Comparison of ENCODE assay signal across 8 cellular contexts in the genomic region with DNA sequence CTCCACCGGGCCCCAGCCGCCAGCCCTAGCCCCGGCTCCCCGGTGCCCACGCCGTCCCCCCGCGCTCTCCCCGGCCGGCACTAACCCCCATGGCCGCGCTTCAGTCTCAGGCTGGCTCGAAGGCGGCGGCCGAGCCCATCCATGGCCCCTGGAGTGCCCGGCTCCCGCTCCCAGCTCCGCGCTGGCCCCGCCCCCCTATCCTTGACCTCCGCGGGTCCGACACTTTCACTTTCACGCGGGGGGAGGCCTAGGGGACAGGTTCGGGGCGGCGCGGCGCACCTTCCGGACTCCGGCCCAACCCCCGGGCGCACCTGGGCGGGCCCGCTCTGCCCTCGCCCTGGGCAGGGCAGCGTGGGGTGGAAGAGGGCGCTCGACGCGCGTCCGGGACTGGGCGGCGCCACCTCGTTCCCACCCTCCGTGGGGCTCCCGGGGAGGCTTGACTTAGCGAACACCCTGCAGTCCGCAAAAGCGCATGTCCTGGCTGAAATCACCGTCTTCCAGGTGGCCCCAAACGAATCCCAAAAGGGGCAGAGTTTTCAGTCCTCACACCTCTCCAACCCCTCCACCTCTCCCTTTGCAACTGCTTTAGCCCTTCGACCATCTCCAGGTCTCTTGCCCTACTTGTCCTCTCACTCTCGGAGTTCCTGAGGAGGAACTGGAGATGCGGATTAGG. TPM values are rescaled to one million over a fixed set of nuclear protein-coding genes. Genes with fewer than 3 reads are reported as not detected.
DNase-seq lines count a peak whose midpoint lies in the region; ATAC-seq and TF ChIP-seq lines count a peak whose summit lies in the region.

No MANE protein-coding gene starts in this region.

- H3K27ac Mint-ChIP-seq in activated T-helper 1 cell treated with anti-CD3 and anti-CD28 coated beads, Interleukin-12 subunit alpha, Interleukin-12 subunit beta, Interleukin-2, Interleukin-4 antibody, amounts not matched to agents 30 ng/mL and 10 ng/mL and 1 ng/mL, durations not matched to agents 14 hours and 24 hours and 36 hours: peak overlapping the region; percentile 88
- H3K27ac Mint-ChIP-seq in glutamatergic neuron (ENCODE audit: unreplicated experiment): no peak overlapping the region

- no peaks in the 10 kb centered on the region for H3K27me3 Mint-ChIP-seq in activated T-helper 1 cell treated with anti-CD3 and anti-CD28 coated beads, Interleukin-12 subunit alpha, Interleukin-12 subunit beta, Interleukin-2, Interleukin-4 antibody, amounts not matched to agents 30 ng/mL and 10 ng/mL and 1 ng/mL, durations not matched to agents 14 hours and 24 hours and 36 hours (ENCODE audit: insufficient read depth)
- H3K27me3 Mint-ChIP-seq in glutamatergic neuron (ENCODE audit: unreplicated experiment): peaks cover 8% of the 10 kb centered on the region

- H3K4me3 Mint-ChIP-seq in activated T-helper 1 cell treated with anti-CD3 and anti-CD28 coated beads, Interleukin-12 subunit alpha, Interleukin-12 subunit beta, Interleukin-2, Interleukin-4 antibody, amounts not matched to agents 30 ng/mL and 10 ng/mL and 1 ng/mL, durations not matched to agents 14 hours and 24 hours and 36 hours: peak overlapping the region; percentile 100
- H3K4me3 Mint-ChIP-seq in glutamatergic neuron (ENCODE audit: unreplicated experiment): peak overlapping the region; percentile 72

- no peak for TF ChIP-seq CTCF in glutamatergic neuron (IDR thresholded peaks at IDR 0.05; ENCODE audit: partially characterized antibody, unreplicated experiment)

- H3K9me3 Mint-ChIP-seq in activated T-helper 1 cell treated with anti-CD3 and anti-CD28 coated beads, Interleukin-12 subunit alpha, Interleukin-12 subunit beta, Interleukin-2, Interleukin-4 antibody, amounts not matched to agents 30 ng/mL and 10 ng/mL and 1 ng/mL, durations not matched to agents 14 hours and 24 hours and 36 hours: no peaks in the 10 kb centered on the region
- H3K9me3 Mint-ChIP-seq in glutamatergic neuron (ENCODE audit: unreplicated experiment): peaks cover 1% of the 10 kb centered on the region

- H3K36me3 Mint-ChIP-seq in activated T-helper 1 cell treated with anti-CD3 and anti-CD28 coated beads, Interleukin-12 subunit alpha, Interleukin-12 subunit beta, Interleukin-2, Interleukin-4 antibody, amounts not matched to agents 30 ng/mL and 10 ng/mL and 1 ng/mL, durations not matched to agents 14 hours and 24 hours and 36 hours (ENCODE audit: low read depth): peaks cover 16% of the 10 kb centered on the region
- peaks cover 4% of the 10 kb centered on the region for H3K36me3 Mint-ChIP-seq in glutamatergic neuron (ENCODE audit: unreplicated experiment)

- H3K4me3 ChIP-seq in skeletal muscle cell (ENCODE audit: low read depth, low read length): peak overlapping the region; percentile 59

- DNase-seq in NCI-H2196 treated with DMSO at 0.1 percent for 48 hours (lab: John Stamatoyannopoulos, UW; ENCODE audit: unreplicated experiment) (peak; percentile 46), glutamatergic neuron (no peak), skeletal muscle cell (ENCODE audit: low read depth) (no peak), occipital lobe (lab: John Stamatoyannopoulos, UW) (no peak), NCI-H2227 treated with DMSO at 0.1 percent for 48 hours (lab: John Stamatoyannopoulos, UW) (no peak)
- DNase-seq in activated T-helper 1 cell treated with anti-CD3 and anti-CD28 coated beads, Interleukin-12 subunit alpha, Interleukin-12 subunit beta, Interleukin-2, Interleukin-4 antibody, amounts not matched to agents 30 ng/mL and 10 ng/mL and 1 ng/mL, durations not matched to agents 14 hours and 24 hours and 36 hours (ENCODE audit: low spot score): peak; percentile 60

- H3K4me1 Mint-ChIP-seq in activated T-helper 1 cell treated with anti-CD3 and anti-CD28 coated beads, Interleukin-12 subunit alpha, Interleukin-12 subunit beta, Interleukin-2, Interleukin-4 antibody, amounts not matched to agents 30 ng/mL and 10 ng/mL and 1 ng/mL, durations not matched to agents 14 hours and 24 hours and 36 hours (ENCODE audit: low read depth): peaks cover 59% of the 10 kb centered on the region
- H3K4me1 Mint-ChIP-seq in glutamatergic neuron (ENCODE audit: low read depth, unreplicated experiment): peaks cover 2% of the 10 kb centered on the region

- ATAC-seq in GM18502 (IDR thresholded peaks at IDR 0.05; ENCODE audit: poor library complexity, unreplicated experiment): peak; percentile 67
- peak; percentile 61 for ATAC-seq in HG02588 (IDR thresholded peaks at IDR 0.05; ENCODE audit: unreplicated experiment)

- intact Hi-C loops in activated T-helper 1 cell treated with anti-CD3 and anti-CD28 coated beads, Interleukin-12 subunit alpha, Interleukin-12 subunit beta, Interleukin-2, Interleukin-4 antibody, amounts not matched to agents 30 ng/mL and 10 ng/mL and 1 ng/mL, durations not matched to agents 14 hours and 24 hours and 36 hours (cut with micrococcal nuclease): loop anchor here (5.0 to 10.0 kb wide), 3 partner anchors 242 to 970 kb away; a partner anchor contains a TSS

RNA-seq across cellular contexts. Expression of a gene that starts 3.9 kb away (rescaled TPM):
- 205 and 206 TPM in 2 replicates for total RNA-seq in activated T-helper 1 cell treated with anti-CD3 and anti-CD28 coated beads, Interleukin-12 subunit alpha, Interleukin-12 subunit beta, Interleukin-2, Interleukin-4 antibody, amounts not matched to agents 30 ng/mL and 10 ng/mL and 1 ng/mL, durations not matched to agents 14 hours and 24 hours and 36 hours
- total RNA-seq in glutamatergic neuron (ENCODE audit: unreplicated experiment) (not detected), occipital lobe (0.94 TPM)

RNA-seq across cellular contexts. Expression of a gene that starts 23.2 kb away (rescaled TPM):
- 2.8 and 4.0 TPM in 2 replicates for total RNA-seq in activated T-helper 1 cell treated with anti-CD3 and anti-CD28 coated beads, Interleukin-12 subunit alpha, Interleukin-12 subunit beta, Interleukin-2, Interleukin-4 antibody, amounts not matched to agents 30 ng/mL and 10 ng/mL and 1 ng/mL, durations not matched to agents 14 hours and 24 hours and 36 hours
- total RNA-seq in glutamatergic neuron (ENCODE audit: unreplicated experiment): not detected
- total RNA-seq in occipital lobe: 0.47 TPM

Comparison
In these comparisons a context has a peak if more than half of its experiments do, and no peak if none do; other contexts are left out.
1. DNase-seq: peak in NCI-H2196 treated with DMSO at 0.1 percent for 48 hours (single experiment) and activated T-helper 1 cell treated with anti-CD3 and anti-CD28 coated beads, Interleukin-12 subunit alpha, Interleukin-12 subunit beta, Interleukin-2, Interleukin-4 antibody, amounts not matched to agents 30 ng/mL and 10 ng/mL and 1 ng/mL, durations not matched to agents 14 hours and 24 hours and 36 hours (single experiment); none in glutamatergic neuron (single experiment), skeletal muscle cell (single experiment), occipital lobe (single experiment) and NCI-H2227 treated with DMSO at 0.1 percent for 48 hours (single experiment).
2. RNA of a gene that starts 3.9 kb away (total RNA-seq): 205 to 206 TPM in activated T-helper 1 cell treated with anti-CD3 and anti-CD28 coated beads, Interleukin-12 subunit alpha, Interleukin-12 subunit beta, Interleukin-2, Interleukin-4 antibody, amounts not matched to agents 30 ng/mL and 10 ng/mL and 1 ng/mL, durations not matched to agents 14 hours and 24 hours and 36 hours; 0.94 TPM in occipital lobe (single experiment) and not detected in glutamatergic neuron (single experiment); every median in the first group is over 100 times any median in the second.